ENCODE assay signal across 20 cellular contexts in the genomic region with DNA sequence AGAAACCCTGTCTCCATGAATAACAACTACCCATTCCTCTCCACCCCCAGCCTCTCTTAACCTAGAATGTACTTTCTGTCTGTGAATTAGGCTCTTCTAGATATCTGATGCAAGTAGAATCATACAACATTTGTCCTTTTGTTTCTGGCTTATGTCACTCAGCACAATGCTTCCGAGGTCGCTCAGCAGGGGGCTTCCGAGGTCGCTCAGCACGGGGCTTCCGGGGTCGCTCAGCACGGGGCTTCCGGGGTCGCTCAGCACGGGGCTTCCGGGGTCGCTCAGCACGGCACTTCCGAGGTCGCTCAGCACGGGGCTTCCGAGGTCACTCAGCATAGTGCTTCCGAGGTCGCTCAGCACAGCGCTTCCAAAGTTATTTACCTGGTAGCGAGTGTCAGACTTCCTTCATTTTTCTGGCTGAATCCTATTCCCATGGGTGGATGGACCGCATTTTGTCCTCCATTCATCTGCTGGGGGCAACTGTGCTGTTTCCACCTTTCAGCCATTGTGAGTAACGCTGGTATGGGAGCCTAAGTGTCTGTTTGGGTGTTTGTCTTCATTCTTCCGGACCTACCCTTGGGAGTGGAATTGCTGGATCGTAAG. TPM values are rescaled to one million over a fixed set of nuclear protein-coding genes. Genes with fewer than 3 reads are reported as not detected.
A peak's percentile ranks its signal among the peaks of the same experiment; 100 is the strongest.
DNase-seq lines count a peak whose midpoint lies in the region; ATAC-seq and TF ChIP-seq lines count a peak whose summit lies in the region.
"Had no signal": no experiment of that assay in that cellular context is flagged by ENCODE, and none has a peak within 500 bp of the region (broad histone marks: within the 10 kb centered on the region; RNA-seq: fewer than 3 reads in every experiment).

No MANE protein-coding gene starts in this region.

- WGBS in SK-N-SH (ENCODE audit: low lambda C conversion rate) = 26% methylated on average over 20 of the region's 26 CpGs
- 67 to 75% methylated on average over 26 of the region's 26 CpGs for whole genome bisulfite sequencing in sigmoid colon, 2 donors
- WGBS in GM23248 (ENCODE audit: low coverage in 1 of 2, low lambda C conversion rate in 2 of 2, missing lambda C conversion rate in 2 of 2), 2 experiments = 61 to 64% methylated on average over 26 of the region's 26 CpGs

- H3K9ac ChIP-seq in SK-N-SH (no peak overlapping the region), GM23248 (no peak overlapping the region)
- H3K9ac ChIP-seq: KMS-11 had no signal

- H3K4me3 ChIP-seq in SK-N-SH (ENCODE audit: low read depth in 2 of 2, low read length in 1 of 2) (no peak overlapping the region), HEK293 (ENCODE audit: low read depth, low read length) (no peak overlapping the region), iPS-18c (ENCODE audit: insufficient read depth, low read depth, low read length) (peak overlapping the region; percentile 9; the same call in 1 of the 2 replicates), sigmoid colon (no peak overlapping the region), GM23248 (no peak overlapping the region)
- H3K4me3 ChIP-seq: MG63 had no signal

- no peaks in the 10 kb centered on the region for H3K9me2 ChIP-seq in SK-N-SH
- no peaks in the 10 kb centered on the region for H3K9me2 ChIP-seq in GM23248 (ENCODE audit: insufficient read depth)

- peaks cover 36% of the 10 kb centered on the region; the same call in 1 of the 2 replicates for H3K27me3 ChIP-seq in SK-N-SH (ENCODE audit: insufficient read depth)
- H3K27me3 ChIP-seq in sigmoid colon = peaks cover 4 to 86% (median 36%) of the 10 kb centered on the region in 3 donors
- H3K27me3 ChIP-seq in GM23248 (replicated peaks; ENCODE audit: insufficient read depth) = peaks cover 80% of the 10 kb centered on the region

- H2AFZ ChIP-seq in SK-N-SH (ENCODE audit: low read depth) = no peak overlapping the region
- no peak overlapping the region for H2AFZ ChIP-seq in GM23248

- no peak overlapping the region for H3K27ac ChIP-seq in SK-N-SH (ENCODE audit: low read depth in 2 of 2, low read length in 1 of 2)
- H3K27ac ChIP-seq in HEK293 (ENCODE audit: extremely low read depth, low read depth, low read length) = no peak overlapping the region
- H3K27ac ChIP-seq in sigmoid colon = no peak overlapping the region
- no peak overlapping the region for H3K27ac ChIP-seq in GM23248
- H3K27ac ChIP-seq: 22Rv1, KMS-11 had no signal

- intact Hi-C loops in sigmoid colon (cut with DNase I) = no loop called here

- POLR2A ChIA-PET in SK-N-SH (lab: Yijun Ruan, JAX) (no interaction called here), HEK293 (lab: Yijun Ruan, JAX) (no interaction called here)

- H3K9me3 ChIP-seq in SK-N-SH (no peaks in the 10 kb centered on the region), HEK293 (ENCODE audit: control insufficient read depth, insufficient read depth, low read depth, low read length) (no peaks in the 10 kb centered on the region), iPS-18c (ENCODE audit: control insufficient read depth, insufficient read depth, low read length) (no peaks in the 10 kb centered on the region), sigmoid colon (no peaks in the 10 kb centered on the region), GM23248 (ENCODE audit: low read depth) (no peaks in the 10 kb centered on the region)
- H3K9me3 ChIP-seq: MG63 had no signal

- CTCF ChIA-PET in SK-N-SH (lab: Yijun Ruan, JAX) (no interaction called here), HEK293 (lab: Yijun Ruan, JAX) (no interaction called here)

- ATAC-seq in SK-N-SH treated with all-trans-retinoic acid at 6 μM for 48 hours = no peak

- no peak overlapping the region for H3K4me2 ChIP-seq in SK-N-SH
- H3K4me2 ChIP-seq in GM23248 (ENCODE audit: unreplicated experiment) = no peak overlapping the region
- H3K4me2 ChIP-seq: KMS-11 had no signal

- TF ChIP-seq RAD21 in SK-N-SH (IDR thresholded peaks at IDR 0.05; ENCODE audit: low read length) = no peak

- H3K36me3 ChIP-seq in SK-N-SH (replicated peaks in 1 of 2; ENCODE audit: control insufficient read depth in 1 of 2, insufficient read depth in 2 of 2, low read length in 1 of 2) = no peaks in the 10 kb centered on the region
- H3K36me3 ChIP-seq in HEK293 (ENCODE audit: control insufficient read depth in 2 of 2, insufficient read depth in 1 of 2, low read length in 2 of 2) = no peaks in the 10 kb centered on the region
- no peaks in the 10 kb centered on the region for H3K36me3 ChIP-seq in sigmoid colon
- H3K36me3 ChIP-seq in GM23248 (ENCODE audit: low read depth) = no peaks in the 10 kb centered on the region
- H3K36me3 ChIP-seq: MG63 had no signal

- H4K20me1 ChIP-seq in SK-N-SH (ENCODE audit: insufficient read depth) (no peaks in the 10 kb centered on the region), GM23248 (ENCODE audit: insufficient read depth) (no peaks in the 10 kb centered on the region)

- H3K4me1 ChIP-seq in SK-N-SH (ENCODE audit: control insufficient read depth in 1 of 2, insufficient read depth in 2 of 2, low read depth in 1 of 2, low read length in 1 of 2) (no peaks in the 10 kb centered on the region), HEK293 (ENCODE audit: control insufficient read depth, insufficient read depth, low read length) (no peaks in the 10 kb centered on the region), sigmoid colon (peaks cover 0 to 7% (median 4%) of the 10 kb centered on the region in 4 donors), GM23248 (ENCODE audit: insufficient read depth) (no peaks in the 10 kb centered on the region)

- TF ChIP-seq EP300 in SK-N-SH (IDR thresholded peaks at IDR 0.05; ENCODE audit: borderline replicate concordance in 1 of 2, low read depth in 1 of 2, low read length in 1 of 2) (no peak), sigmoid colon (IDR thresholded peaks at IDR 0.05) (no peak)

- TF ChIP-seq CTCF in SK-N-SH (IDR thresholded peaks at IDR 0.05) (no peak), HEK293 (tag by site-specific recombination; IDR thresholded peaks at IDR 0.05) (no peak), sigmoid colon (IDR thresholded peaks at IDR 0.05) (no peak)

- TF ChIP-seq POLR2A in sigmoid colon (IDR thresholded peaks at IDR 0.05) = no peak

- no peaks in the 10 kb centered on the region for H3F3A ChIP-seq in SK-N-SH (replicated peaks; ENCODE audit: insufficient read depth)
- no peaks in the 10 kb centered on the region for H3F3A ChIP-seq in GM23248 (ENCODE audit: insufficient read depth)

- in situ Hi-C loops in GM23248 (cut with MboI) = no loop called here

- DNase-seq in SK-N-SH = no peak
- DNase-seq in sigmoid colon = peak; percentile 29
- DNase-seq in GM23248 = no peak
- no peak for DNase-seq in activated gamma-delta T cell (lab: John Stamatoyannopoulos, UW)
- DNase-seq in MV-4-11 (lab: John Stamatoyannopoulos, UW) = no peak
- DNase-seq: C1 segment of cervical spinal cord, DND-41, MG63, NCI-H1105, NCI-H1694, NCI-H2107, NCI-H345, NCI-H526, SIG-M5 had no signal

- H3K79me2 ChIP-seq in SK-N-SH (ENCODE audit: insufficient read depth) (no peaks in the 10 kb centered on the region), GM23248 (ENCODE audit: insufficient read depth) (no peaks in the 10 kb centered on the region)

TF ChIP-seq in SK-N-SH, 30 proteins besides CTCF, POLR2A, EP300 and RAD21:
- TF ChIP-seq SMC3 (IDR thresholded peaks at IDR 0.05; ENCODE audit: low read depth, low read length) (no peak), GABPA (IDR thresholded peaks at IDR 0.05; ENCODE audit: low read depth) (peak; percentile 55; the same call in 1 of the 2 replicates)

TF ChIP-seq in SK-N-SH treated with all-trans-retinoic acid at 6 μM for 48 hours, 23 proteins besides CTCF, POLR2A, EP300 and RAD21 (continues in another document):
- TF ChIP-seq, protein P1, sequence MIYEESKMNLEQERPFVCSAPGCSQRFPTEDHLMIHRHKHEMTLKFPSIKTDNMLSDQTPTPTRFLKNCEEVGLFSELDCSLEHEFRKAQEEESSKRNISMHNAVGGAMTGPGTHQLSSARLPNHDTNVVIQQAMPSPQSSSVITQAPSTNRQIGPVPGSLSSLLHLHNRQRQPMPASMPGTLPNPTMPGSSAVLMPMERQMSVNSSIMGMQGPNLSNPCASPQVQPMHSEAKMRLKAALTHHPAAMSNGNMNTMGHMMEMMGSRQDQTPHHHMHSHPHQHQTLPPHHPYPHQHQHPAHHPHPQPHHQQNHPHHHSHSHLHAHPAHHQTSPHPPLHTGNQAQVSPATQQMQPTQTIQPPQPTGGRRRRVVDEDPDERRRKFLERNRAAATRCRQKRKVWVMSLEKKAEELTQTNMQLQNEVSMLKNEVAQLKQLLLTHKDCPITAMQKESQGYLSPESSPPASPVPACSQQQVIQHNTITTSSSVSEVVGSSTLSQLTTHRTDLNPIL (CRISPR knock-in tag; IDR thresholded peaks at IDR 0.05; ENCODE audit: low read depth) = no peak
- TF ChIP-seq ARNTL (CRISPR knock-in tag; IDR thresholded peaks at IDR 0.05; ENCODE audit: borderline replicate concordance, low read depth) (no peak), ZNF565 (CRISPR knock-in tag; conservative IDR thresholded peaks at IDR 0.05; ENCODE audit: low read depth) (no peak), OSR1 (CRISPR knock-in tag; IDR thresholded peaks at IDR 0.05) (no peak), SNAI2 (CRISPR knock-in tag; IDR thresholded peaks at IDR 0.05) (no peak), ISL1 (CRISPR knock-in tag; IDR thresholded peaks at IDR 0.05) (no peak)

TF ChIP-seq in HEK293, 187 proteins besides CTCF, POLR2A, EP300 and RAD21 (continues in another document):
- TF ChIP-seq ZNF623 (tag by site-specific recombination; IDR thresholded peaks at IDR 0.05) (no peak), ZBTB26 (tag by site-specific recombination; optimal IDR thresholded peaks at IDR 0.05) (no peak), ZNF10 (tag by site-specific recombination; IDR thresholded peaks at IDR 0.05) (no peak), EGR2 (tag by site-specific recombination; IDR thresholded peaks at IDR 0.05; ENCODE audit: low read depth) (no peak), ZBTB17 (tag by site-specific recombination; IDR thresholded peaks at IDR 0.05) (no peak)

RNA-seq across cellular contexts. Expression of gene BHLHE23, which starts 31.0 kb away (rescaled TPM):
- polyA plus RNA-seq in SK-N-SH (2012; rRNA removed) = not detected in 2 replicates
- not detected in 2 replicates for polyA plus RNA-seq in SK-N-SH (2012; cell fraction: cytosol; rRNA removed)
- not detected in 2 replicates for polyA plus RNA-seq in SK-N-SH (2012; cell fraction: nucleus; rRNA removed)
- not detected for total RNA-seq in sigmoid colon
- polyA plus RNA-seq in sigmoid colon = not detected
- not detected in 2 replicates for total RNA-seq in GM23248 (2014; rRNA removed; shearing (Covaris generic))
- polyA plus RNA-seq in GM23248 (2016; fragmentation: Nextera tagmentation; extraction: Ambion mirVana) = not detected in 2 replicates
- total RNA-seq: H4 had no signal
